In genomic region chr12:104957388-104958008, GRCh38 we compare ENCODE assay signal across 8 cellular contexts. TPM values are rescaled to one million over a fixed set of nuclear protein-coding genes. Genes with fewer than 3 reads are reported as not detected.
DNase-seq lines count a peak whose midpoint lies in the region; ATAC-seq and TF ChIP-seq lines count a peak whose summit lies in the region.

No MANE protein-coding gene starts in this region.

- peak overlapping the region; percentile 81 for H3K4me3 Mint-ChIP-seq in activated naive CD8-positive, alpha-beta T cell treated with anti-CD3 and anti-CD28 coated beads, Interleukin-2, amount 10 ng/mL, durations not matched to agents 7 days and 5 days

- peaks cover 18% of the 10 kb centered on the region for H3K4me1 Mint-ChIP-seq in activated naive CD8-positive, alpha-beta T cell treated with anti-CD3 and anti-CD28 coated beads, Interleukin-2, amount 10 ng/mL, durations not matched to agents 7 days and 5 days

- no peaks in the 10 kb centered on the region for H3K36me3 Mint-ChIP-seq in activated naive CD8-positive, alpha-beta T cell treated with anti-CD3 and anti-CD28 coated beads, Interleukin-2, amount 10 ng/mL, durations not matched to agents 7 days and 5 days

- no peak for TF ChIP-seq CTCF in GM12875 (IDR thresholded peaks at IDR 0.05; ENCODE audit: borderline replicate concordance, insufficient read depth, low read depth, low read length)
- TF ChIP-seq CTCF in GM10248 (IDR thresholded peaks at IDR 0.05; ENCODE audit: control extremely low read depth, extremely low read depth, low read depth, missing control alignments): no peak
- TF ChIP-seq CTCF in GM20000 (IDR thresholded peaks at IDR 0.05; ENCODE audit: extremely low read depth, missing control alignments): no peak

- CTCF ChIA-PET in GM10248 (lab: Yijun Ruan, JAX): interaction anchor here (1.1 to 2.6 kb wide), 7 partner anchors 14 to 262 kb away, joined by 3 to 10 read pairs (median 6); no protein-coding TSS in a partner anchor

- peak overlapping the region; percentile 82 for H3K4me3 ChIP-seq in GM12875 (ENCODE audit: low read depth, low read length)
- peak overlapping the region; percentile 67 for H3K4me3 ChIP-seq in NT2/D1 (ENCODE audit: insufficient read length, low read depth)
- H3K4me3 ChIP-seq in iPS-15b (ENCODE audit: low read depth, low read length): peak overlapping the region; percentile 69

- H3K27me3 ChIP-seq in NT2/D1 (ENCODE audit: insufficient read depth, insufficient read length) (peaks cover 24% of the 10 kb centered on the region), iPS-15b (ENCODE audit: control insufficient read depth, insufficient read depth, low read length) (peaks cover 25% of the 10 kb centered on the region)

- POLR2A ChIA-PET in activated naive CD8-positive, alpha-beta T cell treated with anti-CD3 and anti-CD28 coated beads, Interleukin-2, amount 10 ng/mL, durations not matched to agents 7 days and 5 days (lab: Charles Lee): no interaction called here
- POLR2A ChIA-PET in GM10248 (lab: Yijun Ruan, JAX): interaction anchor here (0.8 kb wide), 1 partner anchor 27 kb away, joined by 3 read pairs; no protein-coding TSS in a partner anchor

- peaks cover 64% of the 10 kb centered on the region for H3K27me3 Mint-ChIP-seq in activated naive CD8-positive, alpha-beta T cell treated with anti-CD3 and anti-CD28 coated beads, Interleukin-2, amount 10 ng/mL, durations not matched to agents 7 days and 5 days

- H3K9ac ChIP-seq in NT2/D1 (ENCODE audit: insufficient read length, low read depth) (peak overlapping the region; percentile 86), iPS-15b (ENCODE audit: low read depth, low read length) (no peak overlapping the region)

- ATAC-seq in HG02798 (IDR thresholded peaks at IDR 0.05; ENCODE audit: poor library complexity, unreplicated experiment): peak; percentile 31
- peak; percentile 29 for ATAC-seq in activated naive CD8-positive, alpha-beta T cell treated with anti-CD3 and anti-CD28 coated beads, Interleukin-2, amount 10 ng/mL, durations not matched to agents 7 days and 5 days (ENCODE audit: low read depth)

- H3K9me3 ChIP-seq in NT2/D1 (ENCODE audit: insufficient read depth, low read length) (no peaks in the 10 kb centered on the region), iPS-15b (ENCODE audit: control insufficient read depth, insufficient read depth, low read length) (no peaks in the 10 kb centered on the region)

- no peak overlapping the region for H3K27ac Mint-ChIP-seq in activated naive CD8-positive, alpha-beta T cell treated with anti-CD3 and anti-CD28 coated beads, Interleukin-2, amount 10 ng/mL, durations not matched to agents 7 days and 5 days

- H3K9me3 Mint-ChIP-seq in activated naive CD8-positive, alpha-beta T cell treated with anti-CD3 and anti-CD28 coated beads, Interleukin-2, amount 10 ng/mL, durations not matched to agents 7 days and 5 days: no peaks in the 10 kb centered on the region

- DNase-seq in NT2/D1 (ENCODE audit: low read depth, low spot score) (no peak), GM10248 (ENCODE audit: extremely low spot score) (no peak), GM20000 (ENCODE audit: low spot score) (no peak)
- DNase-seq in activated naive CD8-positive, alpha-beta T cell treated with anti-CD3 and anti-CD28 coated beads, Interleukin-2, amount 10 ng/mL, durations not matched to agents 7 days and 5 days: no peak
- peak; percentile 1 to 15 (median 6) for DNase-seq in stimulated activated CD4-positive, alpha-beta T cell treated with anti-CD3 and anti-CD28 coated beads, Interleukin-1b, Interleukin-23, amount 100 ng/mL, for 24 hours (ENCODE audit: low read depth in 4 of 4, low spot score in 1 of 4)

- H3K36me3 ChIP-seq in NT2/D1 (ENCODE audit: insufficient read depth, insufficient read length, low read length): no peaks in the 10 kb centered on the region
- H3K36me3 ChIP-seq in iPS-15b (ENCODE audit: control insufficient read depth, insufficient read depth, low read length): no peaks in the 10 kb centered on the region

- H3K4me1 ChIP-seq in NT2/D1 (ENCODE audit: insufficient read depth, insufficient read length) (peaks cover 2% of the 10 kb centered on the region), iPS-15b (ENCODE audit: control insufficient read depth, insufficient read depth, low read length) (no peaks in the 10 kb centered on the region)

RNA-seq across cellular contexts. Expression of gene SLC41A2, which starts 0.6 kb away (rescaled TPM):
- 1 to 10 TPM in 1 of 2 experiments, under 1 TPM in 1; 0.54 to 3.1 TPM for total RNA-seq in activated naive CD8-positive, alpha-beta T cell treated with anti-CD3 and anti-CD28 coated beads, Interleukin-2, amount 10 ng/mL, durations not matched to agents 7 days and 5 days

RNA-seq across cellular contexts. Expression of gene NOPCHAP1, which starts 28.6 kb away (rescaled TPM):
- total RNA-seq in activated naive CD8-positive, alpha-beta T cell treated with anti-CD3 and anti-CD28 coated beads, Interleukin-2, amount 10 ng/mL, durations not matched to agents 7 days and 5 days: 10 to 100 TPM; 11.3 to 11.8 TPM

Comparison
In these comparisons a context has a peak if more than half of its experiments do, and no peak if none do; other contexts are left out.
1. DNase-seq: peak in stimulated activated CD4-positive, alpha-beta T cell treated with anti-CD3 and anti-CD28 coated beads, Interleukin-1b, Interleukin-23, amount 100 ng/mL, for 24 hours (4 of 4); none in NT2/D1 (single experiment), activated naive CD8-positive, alpha-beta T cell treated with anti-CD3 and anti-CD28 coated beads, Interleukin-2, amount 10 ng/mL, durations not matched to agents 7 days and 5 days (single experiment), GM10248 (single experiment) and GM20000 (single experiment).
2. Peak in every context shown above with its lines, with median percentiles within 50 percentile points of each other: H3K4me3 ChIP-seq.